Comparison of ENCODE assay signal across 26 cellular contexts in genomic region chr3:36901588-36901987, GRCh38. TPM values are rescaled to one million over a fixed set of nuclear protein-coding genes. Genes with fewer than 3 reads are reported as not detected.
DNase-seq lines count a peak whose midpoint lies in the region; ATAC-seq and TF ChIP-seq lines count a peak whose summit lies in the region.
"Had no signal": no experiment of that assay in that cellular context is flagged by ENCODE, and none has a peak within 500 bp of the region (broad histone marks: within the 10 kb centered on the region; RNA-seq: fewer than 3 reads in every experiment).

No MANE protein-coding gene starts in this region.

- no peaks in the 10 kb centered on the region for H3K9me3 ChIP-seq in CD4-positive, alpha-beta memory T cell (ENCODE audit: control insufficient read depth in 1 of 2, low read length in 2 of 2)
- no peaks in the 10 kb centered on the region for H3K9me3 ChIP-seq in KOPT-K1 (ENCODE audit: insufficient read depth, low read length, poor library complexity, severe bottlenecking)
- H3K9me3 ChIP-seq: Caco-2, heart right ventricle, pancreas, thoracic aorta had no signal

- peak overlapping the region in 5 of 8 donors; percentile 32 to 82 (median 68) for H3K4me3 Mint-ChIP-seq in CD4-positive, alpha-beta memory T cell
- H3K4me3 Mint-ChIP-seq in central memory CD8-positive, alpha-beta T cell, result no peak overlapping the region
- H3K4me3 Mint-ChIP-seq in osteocyte (ENCODE audit: unreplicated experiment), result no peak overlapping the region

- no peak overlapping the region for H3K4me3 ChIP-seq in CD4-positive, alpha-beta memory T cell (ENCODE audit: low read length in 2 of 2)
- H3K4me3 ChIP-seq in dorsolateral prefrontal cortex, result no peak overlapping the region
- H3K4me3 ChIP-seq: GM12878, heart right ventricle, pancreas, thoracic aorta had no signal

- H3K36me3 ChIP-seq in CD4-positive, alpha-beta memory T cell (ENCODE audit: insufficient read depth, low read length), result peaks cover 41% of the 10 kb centered on the region
- H3K36me3 ChIP-seq in KOPT-K1 (ENCODE audit: insufficient read depth, low read length), result peaks cover 22% of the 10 kb centered on the region
- H3K36me3 ChIP-seq: brain microvascular endothelial cell, pancreas had no signal

- peak overlapping the region; percentile 41 for H3K27ac ChIP-seq in CD4-positive, alpha-beta memory T cell (ENCODE audit: low read depth, low read length)
- H3K27ac ChIP-seq in KOPT-K1 (ENCODE audit: low read depth, low read length, poor library complexity, severe bottlenecking), result peak overlapping the region; percentile 62
- H3K27ac ChIP-seq in dorsolateral prefrontal cortex, result no peak overlapping the region
- H3K27ac ChIP-seq: brain microvascular endothelial cell, heart right ventricle, pancreas, thoracic aorta had no signal

- H3K27me3 ChIP-seq in CD4-positive, alpha-beta memory T cell (ENCODE audit: insufficient read depth, low read length), result no peaks in the 10 kb centered on the region
- H3K27me3 ChIP-seq in dorsolateral prefrontal cortex, result no peaks in the 10 kb centered on the region
- H3K27me3 ChIP-seq: brain microvascular endothelial cell, heart right ventricle, pancreas had no signal

- no peak for TF ChIP-seq CTCF in osteocyte (IDR thresholded peaks at IDR 0.05)
- no peak for TF ChIP-seq CTCF in dorsolateral prefrontal cortex (IDR thresholded peaks at IDR 0.05 in 54 of 56, conservative IDR thresholded peaks at IDR 0.05 in 2 of 56; ENCODE audit: low read depth in 1 of 56, partially characterized antibody in 56 of 56)

- intact Hi-C loops in CD4-positive, alpha-beta memory T cell (cut with micrococcal nuclease), result no loop called here
- intact Hi-C loops in dorsolateral prefrontal cortex (cut with DNase I), result no loop called here

- CTCF ChIA-PET in CD4-positive, alpha-beta memory T cell (lab: Charles Lee; ENCODE audit: partially characterized antibody), result interaction anchor here (1.0 to 8.8 kb wide), 6 partner anchors 9 to 56 kb away, joined by 3 to 100 read pairs (median 4); partner anchors contain the start of gene TRANK1

- peak overlapping the region; percentile 37 to 94 (median 88) for H3K27ac Mint-ChIP-seq in CD4-positive, alpha-beta memory T cell
- H3K27ac Mint-ChIP-seq in central memory CD8-positive, alpha-beta T cell (ENCODE audit: low read depth), result peak overlapping the region; percentile 71
- no peak overlapping the region for H3K27ac Mint-ChIP-seq in osteocyte (ENCODE audit: unreplicated experiment)

- ATAC-seq in central memory CD8-positive, alpha-beta T cell (replicated peaks; ENCODE audit: extremely low read depth, poor library complexity, severe bottlenecking), result no peak
- ATAC-seq in HG02678 (IDR thresholded peaks at IDR 0.05; ENCODE audit: unreplicated experiment), result no peak
- ATAC-seq: GM12878, heart right ventricle, pancreas, right cardiac atrium, SK-N-SH treated with all-trans-retinoic acid at 6 μM for 48 hours had no signal

- POLR2A ChIA-PET in CD4-positive, alpha-beta memory T cell (lab: Charles Lee; ENCODE audit: partially characterized antibody), result interaction anchor here (1.0 to 1.7 kb wide), 7 partner anchors 9 to 92 kb away, joined by 3 to 8 read pairs (median 4); partner anchors contain the start of genes EPM2AIP1 and MLH1

- no peaks in the 10 kb centered on the region for H3K9me3 Mint-ChIP-seq in CD4-positive, alpha-beta memory T cell
- no peaks in the 10 kb centered on the region for H3K9me3 Mint-ChIP-seq in central memory CD8-positive, alpha-beta T cell
- no peaks in the 10 kb centered on the region for H3K9me3 Mint-ChIP-seq in osteocyte (ENCODE audit: unreplicated experiment)

- no peak for DNase-seq in CD4-positive, alpha-beta memory T cell
- no peak for DNase-seq in central memory CD8-positive, alpha-beta T cell (ENCODE audit: low spot score in 2 of 2)
- DNase-seq in osteocyte (ENCODE audit: extremely low spot score, unreplicated experiment), result peak; percentile 34
- no peak for DNase-seq in NK-92 (lab: John Stamatoyannopoulos, UW; ENCODE audit: unreplicated experiment)
- DNase-seq in dorsolateral prefrontal cortex, result no peak
- DNase-seq: activated CD4-positive, alpha-beta T cell treated with anti-CD3 and anti-CD28 coated beads, Interleukin-2, amount 50 U/mL, for 4 hours; activated CD4-positive, CD25-positive, alpha-beta regulatory T cell; activated gamma-delta T cell; brain microvascular endothelial cell; Caco-2; effector CD8-positive, alpha-beta T cell; foreskin fibroblast; H7; heart right ventricle; mesendoderm; NCI-H1092; NCI-H187 treated with DMSO at 0.1 percent for 48 hours; NCI-H526 treated with DMSO at 0.1 percent for 48 hours; pancreas; right cardiac atrium; stimulated activated CD4-positive, alpha-beta T cell treated with anti-CD3 and anti-CD28 coated beads, Interleukin-4, amount 100 ng/mL, for 1 hour had no signal

- no peaks in the 10 kb centered on the region for H3K27me3 Mint-ChIP-seq in CD4-positive, alpha-beta memory T cell
- no peaks in the 10 kb centered on the region for H3K27me3 Mint-ChIP-seq in central memory CD8-positive, alpha-beta T cell
- no peaks in the 10 kb centered on the region for H3K27me3 Mint-ChIP-seq in osteocyte (ENCODE audit: unreplicated experiment)

- H3K36me3 Mint-ChIP-seq in CD4-positive, alpha-beta memory T cell, result peaks cover 71 to 77% of the 10 kb centered on the region in 2 donors
- H3K36me3 Mint-ChIP-seq in central memory CD8-positive, alpha-beta T cell (ENCODE audit: insufficient read depth), result peaks cover 59% of the 10 kb centered on the region
- peaks cover 22% of the 10 kb centered on the region for H3K36me3 Mint-ChIP-seq in osteocyte (ENCODE audit: unreplicated experiment)

- H3K4me1 Mint-ChIP-seq in CD4-positive, alpha-beta memory T cell, result peaks cover 50 to 88% (median 72%) of the 10 kb centered on the region in 4 donors
- H3K4me1 Mint-ChIP-seq in central memory CD8-positive, alpha-beta T cell, result peaks cover 59% of the 10 kb centered on the region
- H3K4me1 Mint-ChIP-seq in osteocyte (ENCODE audit: unreplicated experiment), result no peaks in the 10 kb centered on the region

- H3K4me1 ChIP-seq in CD4-positive, alpha-beta memory T cell (ENCODE audit: insufficient read depth, low read length), result peaks cover 72% of the 10 kb centered on the region
- H3K4me1 ChIP-seq: pancreas had no signal

RNA-seq across cellular contexts. Expression of gene TRANK1, which starts 43.3 kb away (rescaled TPM):
- total RNA-seq in CD4-positive, alpha-beta memory T cell, result 100 to 1,000 TPM; 151 to 155 TPM
- polyA plus RNA-seq in CD4-positive, alpha-beta memory T cell, result 10 to 100 TPM in 1 of 2 donors, 1 to 10 TPM in 1; 9.6 to 43.9 TPM
- total RNA-seq in osteocyte (24.9 and 26.1 TPM in 2 replicates), dorsolateral prefrontal cortex (100 to 1,000 TPM in 1 of 120 experiments, 10 to 100 TPM in 119; 20.2 to 106 (median 56.2) TPM)

Comparison
In these comparisons a context has a peak if more than half of its experiments do, and no peak if none do; other contexts are left out.
1. H3K27ac ChIP-seq: peak in CD4-positive, alpha-beta memory T cell (single experiment) and KOPT-K1 (single experiment); none in dorsolateral prefrontal cortex (0 of 59).
2. H3K4me3 Mint-ChIP-seq: peak in CD4-positive, alpha-beta memory T cell (5 of 8); none in central memory CD8-positive, alpha-beta T cell (single experiment) and osteocyte (single experiment).